Comparison of ENCODE assay signal across 1 cellular context in genomic region chr19:4515732-4516131, GRCh38.
A peak's percentile ranks its signal among the peaks of the same experiment; 100 is the strongest.
TF ChIP-seq lines count a peak whose summit lies in the region.

No MANE protein-coding gene starts in this region.

TF ChIP-seq in K562, 482 proteins besides CTCF, POLR2A, EP300 and RAD21:
- peak; percentile 65 for TF ChIP-seq RBM25 (IDR thresholded peaks at IDR 0.05; ENCODE audit: low read depth, low read length, severe bottlenecking)
- no peak for TF ChIP-seq DDX20 (tag; IDR thresholded peaks at IDR 0.05; ENCODE audit: low read depth)
- TF ChIP-seq ZFP36 (IDR thresholded peaks at IDR 0.05; ENCODE audit: low read depth, low read length, partially characterized antibody) = peak; percentile 63
- TF ChIP-seq MYC (IDR thresholded peaks at IDR 0.05; ENCODE audit: low read depth, low read length) = no peak
- TF ChIP-seq MYC (CRISPR knock-in tag; IDR thresholded peaks at IDR 0.05; ENCODE audit: borderline replicate concordance, low read depth) = no peak
- no peak for TF ChIP-seq MAFG (tag; conservative IDR thresholded peaks at IDR 0.05)
- no peak for TF ChIP-seq THRAP3 (IDR thresholded peaks at IDR 0.05; ENCODE audit: borderline replicate concordance)
- TF ChIP-seq AFF4 (CRISPR knock-in tag; IDR thresholded peaks at IDR 0.05) = no peak
- TF ChIP-seq RNF2 (IDR thresholded peaks at IDR 0.05) = no peak
- no peak for TF ChIP-seq ZNF586 (CRISPR knock-in tag; conservative IDR thresholded peaks at IDR 0.05)
